Comparison of ENCODE assay signal across 1 cellular context in genomic region chr6:125153541-125154183, GRCh38.
TF ChIP-seq lines count a peak whose summit lies in the region.

TPD52L1 (plus strand) TSS chr6:125153773; CDS start chr6:125153952, 179 bp downstream.

TF ChIP-seq in HepG2, 621 proteins besides CTCF, POLR2A, EP300 and RAD21 (continued from another document):
- TF ChIP-seq ZNF567 (CRISPR knock-in tag; IDR thresholded peaks at IDR 0.05; ENCODE audit: borderline replicate concordance) = peak; percentile 46; the same call in 1 of the 2 replicates
- TF ChIP-seq IRF2 (CRISPR knock-in tag; IDR thresholded peaks at IDR 0.05) = peak; percentile 65; the same call in 1 of the 2 replicates
- peak; percentile 87; the same call in 1 of the 2 replicates for TF ChIP-seq CBX5 (CRISPR knock-in tag; IDR thresholded peaks at IDR 0.05; ENCODE audit: borderline replicate concordance)
- TF ChIP-seq HNF1A (IDR thresholded peaks at IDR 0.05; ENCODE audit: low read depth) = no peak
- peak; percentile 15; the same call in 1 of the 2 replicates for TF ChIP-seq HNF1A (CRISPR knock-in tag; IDR thresholded peaks at IDR 0.05; ENCODE audit: borderline replicate concordance)
- TF ChIP-seq HCFC1 (IDR thresholded peaks at IDR 0.05; ENCODE audit: low read depth, low read length) = 0 out of 2 replicates have a peak, but pooled peaks have one; percentile 7
- TF ChIP-seq CEBPG (CRISPR knock-in tag; IDR thresholded peaks at IDR 0.05) = no peak
- TF ChIP-seq ZNF263 (CRISPR knock-in tag; IDR thresholded peaks at IDR 0.05) = no peak
- TF ChIP-seq NR3C1 (CRISPR knock-in tag; IDR thresholded peaks at IDR 0.05) = no peak
- TF ChIP-seq ZNF550 (CRISPR knock-in tag; IDR thresholded peaks at IDR 0.05; ENCODE audit: borderline replicate concordance) = no peak
- 0 out of 2 replicates have a peak, but pooled peaks have one; percentile 17 for TF ChIP-seq ZNF773 (CRISPR knock-in tag; IDR thresholded peaks at IDR 0.05; ENCODE audit: borderline replicate concordance)
- TF ChIP-seq THAP11 (CRISPR knock-in tag; IDR thresholded peaks at IDR 0.05) = peak; percentile 55; the same call in 1 of the 2 replicates
- TF ChIP-seq ZNF761 (CRISPR knock-in tag; conservative IDR thresholded peaks at IDR 0.05) = peak; percentile 38; the same call in 1 of the 2 replicates
- TF ChIP-seq ZSCAN31 (CRISPR knock-in tag; IDR thresholded peaks at IDR 0.05; ENCODE audit: low read depth) = 0 out of 2 replicates have a peak, but pooled peaks have one; percentile 65
- peak; percentile 62 for TF ChIP-seq HNRNPLL (IDR thresholded peaks at IDR 0.05; ENCODE audit: low read depth, low read length, poor library complexity, severe bottlenecking)
- no peak for TF ChIP-seq CHD2 (IDR thresholded peaks at IDR 0.05; ENCODE audit: low read depth, low read length)
- TF ChIP-seq ZFP90 (CRISPR knock-in tag; IDR thresholded peaks at IDR 0.05; ENCODE audit: borderline replicate concordance) = no peak
- TF ChIP-seq FIP1L1 (IDR thresholded peaks at IDR 0.05; ENCODE audit: borderline replicate concordance, insufficient read depth, low read depth, low read length) = no peak
- peak; percentile 62; the same call in 1 of the 2 replicates for TF ChIP-seq MTA1 (CRISPR knock-in tag; IDR thresholded peaks at IDR 0.05; ENCODE audit: borderline replicate concordance)
- peak; percentile 68; the same call in 1 of the 2 replicates for TF ChIP-seq ZGPAT (CRISPR knock-in tag; IDR thresholded peaks at IDR 0.05)
- 0 out of 2 replicates have a peak, but pooled peaks have one; percentile 38 for TF ChIP-seq MZF1 (CRISPR knock-in tag; IDR thresholded peaks at IDR 0.05; ENCODE audit: borderline replicate concordance)
- no peak for TF ChIP-seq FOXA1 (IDR thresholded peaks at IDR 0.05)
- peak; percentile 16; the same call in 1 of the 2 replicates for TF ChIP-seq FOXA1 (CRISPR knock-in tag; IDR thresholded peaks at IDR 0.05)
- TF ChIP-seq KIAA2018 (CRISPR knock-in tag; IDR thresholded peaks at IDR 0.05; ENCODE audit: borderline replicate concordance) = no peak
- TF ChIP-seq ZNF496 (CRISPR knock-in tag; IDR thresholded peaks at IDR 0.05; ENCODE audit: insufficient replicate concordance) = no peak
- no peak for TF ChIP-seq PRDM15 (CRISPR knock-in tag; IDR thresholded peaks at IDR 0.05)
- TF ChIP-seq ZNF678 (CRISPR knock-in tag; IDR thresholded peaks at IDR 0.05) = no peak
- peak; percentile 78; the same call in 1 of the 2 replicates for TF ChIP-seq ZNF644 (CRISPR knock-in tag; IDR thresholded peaks at IDR 0.05; ENCODE audit: low read depth)
